In genomic region chr17:60139438-60140285, GRCh38 we compare ENCODE assay signal across 1 cellular context.
TF ChIP-seq lines count a peak whose summit lies in the region.

No MANE protein-coding gene starts in this region.

TF ChIP-seq in HepG2, 621 proteins besides CTCF, POLR2A, EP300 and RAD21 (continued from another document and continues in another):
- peak; percentile 92; the same call in 1 of the 2 replicates for TF ChIP-seq ZNF616 (CRISPR knock-in tag; IDR thresholded peaks at IDR 0.05; ENCODE audit: low read depth)
- no peak for TF ChIP-seq ZNF207 (IDR thresholded peaks at IDR 0.05; ENCODE audit: borderline replicate concordance)
- peak; percentile 91; the same call in 1 of the 2 replicates for TF ChIP-seq ZNF598 (CRISPR knock-in tag; IDR thresholded peaks at IDR 0.05; ENCODE audit: borderline replicate concordance)
- TF ChIP-seq NR3C1 (CRISPR knock-in tag; IDR thresholded peaks at IDR 0.05), result no peak
- TF ChIP-seq ZNF414 (CRISPR knock-in tag; IDR thresholded peaks at IDR 0.05), result peak; percentile 90; the same call in 1 of the 2 replicates
- TF ChIP-seq ZBTB4 (CRISPR knock-in tag; IDR thresholded peaks at IDR 0.05; ENCODE audit: borderline replicate concordance), result peak; percentile 91; the same call in 1 of the 2 replicates
- no peak for TF ChIP-seq HDAC6 (IDR thresholded peaks at IDR 0.05; ENCODE audit: low read depth, low read length)
- TF ChIP-seq FOXM1 (CRISPR knock-in tag; IDR thresholded peaks at IDR 0.05), result peak; percentile 91
- TF ChIP-seq ZSCAN29 (CRISPR knock-in tag; conservative IDR thresholded peaks at IDR 0.05), result no peak
- TF ChIP-seq MTF1 (CRISPR knock-in tag; IDR thresholded peaks at IDR 0.05), result 0 out of 2 replicates have a peak, but pooled peaks have one; percentile 83
- no peak for TF ChIP-seq ZBTB40 (IDR thresholded peaks at IDR 0.05)
- TF ChIP-seq ZBTB40 (CRISPR knock-in tag; IDR thresholded peaks at IDR 0.05), result peak; percentile 74
- peak; percentile 99 for TF ChIP-seq EEA1 (CRISPR knock-in tag; IDR thresholded peaks at IDR 0.05; ENCODE audit: borderline replicate concordance)
- 0 out of 2 replicates have a peak, but pooled peaks have one; percentile 60 for TF ChIP-seq ESRRA (CRISPR knock-in tag; IDR thresholded peaks at IDR 0.05; ENCODE audit: low read depth)
- peak; percentile 76 for TF ChIP-seq ONECUT2 (CRISPR knock-in tag; IDR thresholded peaks at IDR 0.05)
- TF ChIP-seq ASH2L (IDR thresholded peaks at IDR 0.05; ENCODE audit: insufficient read length, low read depth, low read length), result peak; percentile 44
- peak; percentile 79; the same call in 1 of the 2 replicates for TF ChIP-seq ZNF350 (CRISPR knock-in tag; IDR thresholded peaks at IDR 0.05; ENCODE audit: borderline replicate concordance, low read depth)
- TF ChIP-seq ZNF720 (CRISPR knock-in tag; IDR thresholded peaks at IDR 0.05), result peak; percentile 89; the same call in 1 of the 2 replicates
- no peak for TF ChIP-seq SKIL (CRISPR knock-in tag; IDR thresholded peaks at IDR 0.05; ENCODE audit: borderline replicate concordance)
- peak; percentile 94; the same call in 1 of the 2 replicates for TF ChIP-seq LRRFIP1 (CRISPR knock-in tag; conservative IDR thresholded peaks at IDR 0.05)
- peak; percentile 78; the same call in 1 of the 2 replicates for TF ChIP-seq CREBL2 (CRISPR knock-in tag; IDR thresholded peaks at IDR 0.05; ENCODE audit: borderline replicate concordance)
- TF ChIP-seq PRDM4 (CRISPR knock-in tag; IDR thresholded peaks at IDR 0.05; ENCODE audit: borderline replicate concordance), result peak; percentile 90
- TF ChIP-seq GTF2F1 (IDR thresholded peaks at IDR 0.05; ENCODE audit: low read length), result no peak
- peak; percentile 97 for TF ChIP-seq ZNF766 (CRISPR knock-in tag; IDR thresholded peaks at IDR 0.05; ENCODE audit: borderline replicate concordance)
- TF ChIP-seq POGZ (CRISPR knock-in tag; IDR thresholded peaks at IDR 0.05), result peak; percentile 80
- TF ChIP-seq ZBTB21 (CRISPR knock-in tag; IDR thresholded peaks at IDR 0.05), result peak; percentile 77
- TF ChIP-seq ZFP1 (CRISPR knock-in tag; IDR thresholded peaks at IDR 0.05), result peak; percentile 90
- peak; percentile 87; the same call in 1 of the 2 replicates for TF ChIP-seq NAIF1 (CRISPR knock-in tag; IDR thresholded peaks at IDR 0.05; ENCODE audit: borderline replicate concordance)
- TF ChIP-seq SNAI1 (CRISPR knock-in tag; IDR thresholded peaks at IDR 0.05; ENCODE audit: borderline replicate concordance), result peak; percentile 77; the same call in 1 of the 2 replicates
- no peak for TF ChIP-seq MAFK (conservative IDR thresholded peaks at IDR 0.05 in 1 of 2, IDR thresholded peaks at IDR 0.05 in 1 of 2; ENCODE audit: low read length in 2 of 2)
- TF ChIP-seq ZNF570 (CRISPR knock-in tag; IDR thresholded peaks at IDR 0.05; ENCODE audit: borderline replicate concordance), result no peak
- no peak for TF ChIP-seq CEBPB (IDR thresholded peaks at IDR 0.05; ENCODE audit: borderline replicate concordance, low read depth, low read length)
- TF ChIP-seq ZNF614 (CRISPR knock-in tag; IDR thresholded peaks at IDR 0.05; ENCODE audit: borderline replicate concordance), result peak; percentile 97
